Comparison of ENCODE assay signal across 1 cellular context in the genomic region with DNA sequence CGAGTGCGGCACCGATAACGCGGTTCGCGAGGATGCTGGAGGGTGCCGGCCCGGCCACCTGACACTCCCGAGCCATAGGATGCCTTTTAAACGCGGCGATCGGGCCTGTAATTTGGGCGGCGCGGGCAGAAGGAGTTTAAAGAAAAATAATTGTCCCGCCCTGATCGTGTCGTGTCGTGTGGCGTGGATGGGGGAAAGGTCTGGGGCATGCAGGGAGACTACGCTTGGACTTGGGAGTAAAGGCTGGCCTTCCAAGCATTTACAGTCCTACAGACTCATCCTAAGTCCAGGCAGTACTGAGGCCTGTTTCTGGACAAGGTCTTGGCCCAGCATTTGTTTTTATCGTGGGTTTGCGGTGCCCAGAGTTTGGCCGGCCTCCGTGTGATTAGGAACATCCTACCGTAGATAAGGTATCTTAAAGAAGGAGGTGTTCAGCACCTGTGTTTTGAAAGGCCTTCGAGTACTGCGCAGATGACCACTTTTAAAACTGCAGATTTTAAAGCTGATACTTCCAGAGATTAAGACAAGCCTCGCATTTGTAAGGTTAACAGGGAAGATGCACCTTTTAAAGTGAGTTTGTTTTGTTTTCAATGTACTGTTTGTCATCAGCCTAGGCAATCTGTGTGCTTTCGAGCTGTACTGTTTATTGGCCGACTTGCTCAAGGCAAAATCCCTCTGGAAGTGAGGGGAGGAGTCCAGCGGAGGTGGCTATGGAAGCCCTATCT.
TF ChIP-seq lines count a peak whose summit lies in the region.

No MANE protein-coding gene starts in this region.

TF ChIP-seq in H1, 55 proteins besides CTCF, POLR2A, EP300 and RAD21:
- TF ChIP-seq SP1 (IDR thresholded peaks at IDR 0.05; ENCODE audit: low read depth, low read length) (0 out of 2 replicates have a peak, but pooled peaks have one; percentile 9), ASH2L (IDR thresholded peaks at IDR 0.05; ENCODE audit: low read length) (peak; percentile 59), SIN3A (conservative IDR thresholded peaks at IDR 0.05 in 1 of 2, IDR thresholded peaks at IDR 0.05 in 1 of 2; ENCODE audit: low read depth in 1 of 2, low read length in 2 of 2) (0 out of 4 replicates have a peak, but pooled peaks have one; percentile 26 to 31), CBX8 (IDR thresholded peaks at IDR 0.05; ENCODE audit: borderline replicate concordance, low read depth, low read length) (no peak), HDAC2 (IDR thresholded peaks at IDR 0.05; ENCODE audit: borderline replicate concordance in 1 of 2, low read depth in 2 of 2, low read length in 2 of 2) (no peak), SAP30 (IDR thresholded peaks at IDR 0.05; ENCODE audit: insufficient read depth, insufficient replicate concordance, low read length) (peak; percentile 65), NANOG (IDR thresholded peaks at IDR 0.05; ENCODE audit: insufficient read depth, low read depth, low read length, poor library complexity, severe bottlenecking) (no peak), TBP (IDR thresholded peaks at IDR 0.05; ENCODE audit: low read depth, low read length) (peak; percentile 74), SP4 (IDR thresholded peaks at IDR 0.05; ENCODE audit: low read length) (no peak), TAF7 (optimal IDR thresholded peaks at IDR 0.05; ENCODE audit: borderline replicate concordance, low read depth, low read length) (peak; percentile 83), CREB1 (IDR thresholded peaks at IDR 0.05) (no peak), TAF1 (IDR thresholded peaks at IDR 0.05; ENCODE audit: low read depth, low read length) (peak; percentile 81), SRF (IDR thresholded peaks at IDR 0.05; ENCODE audit: low read depth, low read length) (no peak), POLR2AphosphoS5 (IDR thresholded peaks at IDR 0.05; ENCODE audit: low read depth, low read length) (peak; percentile 71), CHD1 (IDR thresholded peaks at IDR 0.05; ENCODE audit: low read depth, low read length) (peak; percentile 76)
TF ChIP-seq in H1: peak in this region for 9.
